In the genomic region with DNA sequence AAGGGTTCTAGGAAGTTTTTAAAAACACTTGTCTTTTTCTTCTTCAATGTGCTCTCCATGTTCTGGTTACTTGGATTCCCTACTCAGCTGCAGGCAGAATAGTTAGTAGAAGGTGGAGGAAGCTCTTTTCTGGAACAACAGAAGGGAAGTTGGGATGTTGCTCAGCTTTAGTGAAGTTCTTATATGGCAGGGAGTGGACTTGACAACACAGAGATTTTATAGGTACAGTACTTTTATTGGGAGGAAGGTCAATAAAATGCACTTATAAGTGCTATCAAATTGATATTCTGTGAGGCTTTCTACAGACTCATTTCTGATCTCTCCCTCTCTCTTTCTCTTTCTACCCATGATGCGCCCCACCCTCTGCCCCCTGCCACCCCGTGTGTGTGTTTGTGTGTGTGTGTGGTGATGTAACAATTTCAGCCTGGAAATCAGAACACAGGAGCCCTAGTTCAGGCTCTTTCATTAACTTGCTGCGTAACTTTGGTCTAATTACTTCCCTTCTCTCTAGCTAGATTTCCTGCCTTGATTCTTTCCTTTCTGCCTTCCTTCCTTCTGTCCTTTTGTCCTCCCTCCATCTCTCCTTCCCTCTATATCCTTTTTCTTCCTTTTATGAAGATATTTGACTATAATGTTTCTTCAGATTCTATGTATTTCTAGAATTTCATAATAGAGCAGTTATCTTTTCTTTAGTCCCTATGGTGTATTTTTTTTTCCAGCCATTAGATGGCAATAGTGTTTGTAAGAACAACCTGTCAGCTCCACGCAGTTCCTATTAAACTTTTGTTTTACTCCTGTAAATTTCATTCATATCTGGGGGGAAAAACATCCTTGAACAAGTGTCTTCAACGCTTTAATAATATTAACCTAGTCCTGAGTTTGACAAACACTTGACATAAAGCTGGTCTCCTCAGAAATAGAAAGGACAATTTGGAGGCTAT, we compare ENCODE assay signal across 8 cellular contexts.
A peak's percentile ranks its signal among the peaks of the same experiment; 100 is the strongest.
DNase-seq lines count a peak whose midpoint lies in the region; ATAC-seq and TF ChIP-seq lines count a peak whose summit lies in the region.

No MANE protein-coding gene starts in this region.

- no peak overlapping the region for H3K27ac ChIP-seq in RWPE1

- ATAC-seq in GM18858 (IDR thresholded peaks at IDR 0.05; ENCODE audit: unreplicated experiment), result peak; percentile 37
- no peak for ATAC-seq in HG03378 (IDR thresholded peaks at IDR 0.05; ENCODE audit: unreplicated experiment)
- no peak for ATAC-seq in HG02588 (IDR thresholded peaks at IDR 0.05; ENCODE audit: unreplicated experiment)

- TF ChIP-seq CTCF in AG09319 (IDR thresholded peaks at IDR 0.05; ENCODE audit: low read depth, low read length) (peak; percentile 39), RWPE1 (conservative IDR thresholded peaks at IDR 0.05; ENCODE audit: low read depth) (peak; percentile 27; the same call in 1 of the 2 replicates)

- DNase-seq in AG09319 (ENCODE audit: extremely low read depth, low read depth) (no peak), RWPE1 (ENCODE audit: low spot score) (no peak), iris pigment epithelial cell (ENCODE audit: low read depth) (peak; percentile 24)
- DNase-seq in activated CD8-positive, alpha-beta memory T cell treated with anti-CD3 and anti-CD28 coated beads, Interleukin-2, amount 50 U/mL, for 4 hours, result no peak
- DNase-seq in activated CD8-positive, alpha-beta memory T cell treated with anti-CD3 and anti-CD28 coated beads, Interleukin-2, amount 50 U/mL, for 48 hours, result no peak

- POLR2A ChIA-PET in RWPE1 (lab: Yijun Ruan, JAX; ENCODE audit: low non-redundant PET), result no interaction called here

- CTCF ChIA-PET in RWPE1 (lab: Yijun Ruan, JAX), result interaction anchor here (0.6 kb wide), 1 partner anchor 792 kb away, joined by 3 read pairs; no protein-coding TSS in a partner anchor
